7 cellular contexts compared by ENCODE assay signal in the genomic region with DNA sequence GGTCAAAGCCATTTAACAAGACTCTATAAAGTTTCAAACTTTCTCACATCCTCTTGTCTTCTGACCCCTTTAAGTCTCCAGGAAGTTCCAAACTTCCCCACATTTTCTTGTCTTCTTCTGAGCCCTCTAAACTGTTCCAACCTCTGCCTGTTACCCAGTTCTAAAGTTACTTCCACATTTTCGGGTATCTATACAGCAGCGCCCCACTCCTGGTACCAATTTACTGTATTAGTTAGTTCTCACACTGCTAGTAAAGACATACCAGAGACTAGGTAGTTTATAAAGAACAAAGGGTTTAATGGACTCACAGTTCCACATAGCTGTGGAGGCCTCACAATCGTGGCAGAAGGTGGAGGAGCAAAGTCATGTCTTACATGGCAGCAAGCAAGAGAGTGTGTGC. TPM values are rescaled to one million over a fixed set of nuclear protein-coding genes. Genes with fewer than 3 reads are reported as not detected.
"Had no signal": no experiment of that assay in that cellular context is flagged by ENCODE, and none has a peak within 500 bp of the region (broad histone marks: within the 10 kb centered on the region; RNA-seq: fewer than 3 reads in every experiment).

No MANE protein-coding gene starts in this region.

- H3K27ac ChIP-seq: HL-60, KMS-11 had no signal

- FAIRE-seq: HepG2 had no signal

- H3K4me2 ChIP-seq: KMS-11 had no signal

- H3K4me3 Mint-ChIP-seq: IgD-negative memory B cell had no signal

- H3K9ac ChIP-seq: KMS-11 had no signal

- DNase-seq: IMR-90, KBM-7, KG1 had no signal

- H3K27ac Mint-ChIP-seq: IgD-negative memory B cell had no signal

- ATAC-seq: HepG2 had no signal

RNA-seq across cellular contexts. Expression of a gene that starts 23.3 kb away (rescaled TPM):
- polyA plus RNA-seq: IgD-negative memory B cell had no signal
